In genomic region chr9:36818242-36818938, GRCh38 we compare ENCODE assay signal across 10 cellular contexts.
DNase-seq lines count a peak whose midpoint lies in the region; ATAC-seq, FAIRE-seq and TF ChIP-seq lines count a peak whose summit lies in the region.
"Had no signal": no experiment of that assay in that cellular context is flagged by ENCODE, and none has a peak within 500 bp of the region (broad histone marks: within the 10 kb centered on the region; RNA-seq: fewer than 3 reads in every experiment).

No MANE protein-coding gene starts in this region.

- H3K27me3 Mint-ChIP-seq in activated T-helper 1 cell treated with anti-CD3 and anti-CD28 coated beads, Interleukin-12 subunit alpha, Interleukin-12 subunit beta, Interleukin-2, Interleukin-4 antibody, amounts not matched to agents 30 ng/mL and 10 ng/mL and 1 ng/mL, durations not matched to agents 14 hours and 24 hours and 36 hours (ENCODE audit: insufficient read depth), result peaks cover 13% of the 10 kb centered on the region

- no peaks in the 10 kb centered on the region for H3K9me3 Mint-ChIP-seq in activated T-helper 1 cell treated with anti-CD3 and anti-CD28 coated beads, Interleukin-12 subunit alpha, Interleukin-12 subunit beta, Interleukin-2, Interleukin-4 antibody, amounts not matched to agents 30 ng/mL and 10 ng/mL and 1 ng/mL, durations not matched to agents 14 hours and 24 hours and 36 hours

- H3K4me1 Mint-ChIP-seq in activated T-helper 1 cell treated with anti-CD3 and anti-CD28 coated beads, Interleukin-12 subunit alpha, Interleukin-12 subunit beta, Interleukin-2, Interleukin-4 antibody, amounts not matched to agents 30 ng/mL and 10 ng/mL and 1 ng/mL, durations not matched to agents 14 hours and 24 hours and 36 hours (ENCODE audit: low read depth), result no peaks in the 10 kb centered on the region

- ATAC-seq in SK-N-SH treated with all-trans-retinoic acid at 6 μM for 48 hours, result no peak

- H3K4me1 ChIP-seq in mucosa of stomach (ENCODE audit: control insufficient read depth, insufficient read depth, low read length) (peaks cover 8% of the 10 kb centered on the region), tibial artery (peaks cover 0 to 19% (median 13%) of the 10 kb centered on the region in 4 donors)

- no peak for FAIRE-seq in HTR-8/SVneo (lab: Jason Lieb, UNC)

- H3K27ac Mint-ChIP-seq in activated T-helper 1 cell treated with anti-CD3 and anti-CD28 coated beads, Interleukin-12 subunit alpha, Interleukin-12 subunit beta, Interleukin-2, Interleukin-4 antibody, amounts not matched to agents 30 ng/mL and 10 ng/mL and 1 ng/mL, durations not matched to agents 14 hours and 24 hours and 36 hours, result no peak overlapping the region

- H3K27ac ChIP-seq in tibial artery, result no peak overlapping the region

- H3K27me3 ChIP-seq in mucosa of stomach (ENCODE audit: control insufficient read depth, insufficient read depth, low read length) (peaks cover 48% of the 10 kb centered on the region), tibial artery (peaks cover 0 to 64% of the 10 kb centered on the region in 2 donors)

- H3K36me3 ChIP-seq in mucosa of stomach (ENCODE audit: control insufficient read depth, insufficient read depth, low read length) (no peaks in the 10 kb centered on the region), tibial artery (no peaks in the 10 kb centered on the region)

- peak; percentile 8 for TF ChIP-seq CTCF in epithelial cell of proximal tubule (conservative IDR thresholded peaks at IDR 0.05; ENCODE audit: low read depth, low read length)
- no peak for TF ChIP-seq CTCF in tibial artery (IDR thresholded peaks at IDR 0.05)

- peak; percentile 32 to 49 for DNase-seq in NCI-H524 (lab: John Stamatoyannopoulos, UW)
- DNase-seq in NCI-H524 treated with DMSO at 0.1 percent for 48 hours (lab: John Stamatoyannopoulos, UW), result no peak
- no peak for DNase-seq in epithelial cell of proximal tubule (ENCODE audit: low read depth)
- DNase-seq in tibial artery, result no peak
- DNase-seq in activated T-helper 1 cell treated with anti-CD3 and anti-CD28 coated beads, Interleukin-12 subunit alpha, Interleukin-12 subunit beta, Interleukin-2, Interleukin-4 antibody, amounts not matched to agents 30 ng/mL and 10 ng/mL and 1 ng/mL, durations not matched to agents 14 hours and 24 hours and 36 hours (ENCODE audit: low spot score), result no peak
- no peak for DNase-seq in HTR-8/SVneo (ENCODE audit: insufficient read length, low spot score)
- DNase-seq: activated naive CD4-positive, alpha-beta T cell; NCI-H446 treated with DMSO at 0.1 percent for 48 hours had no signal

- intact Hi-C loops in tibial artery (cut with DNase I; ENCODE audit: low total_unique reads), result no loop called here
- intact Hi-C loops in activated T-helper 1 cell treated with anti-CD3 and anti-CD28 coated beads, Interleukin-12 subunit alpha, Interleukin-12 subunit beta, Interleukin-2, Interleukin-4 antibody, amounts not matched to agents 30 ng/mL and 10 ng/mL and 1 ng/mL, durations not matched to agents 14 hours and 24 hours and 36 hours (cut with micrococcal nuclease), result no loop called here

- no peak overlapping the region for H3K4me3 Mint-ChIP-seq in activated T-helper 1 cell treated with anti-CD3 and anti-CD28 coated beads, Interleukin-12 subunit alpha, Interleukin-12 subunit beta, Interleukin-2, Interleukin-4 antibody, amounts not matched to agents 30 ng/mL and 10 ng/mL and 1 ng/mL, durations not matched to agents 14 hours and 24 hours and 36 hours

- H3K4me3 ChIP-seq in epithelial cell of proximal tubule (ENCODE audit: low read depth, low read length) (no peak overlapping the region), mucosa of stomach (ENCODE audit: low read length) (peak overlapping the region; percentile 19), tibial artery (peak overlapping the region; percentile 15 to 36)

- H3K9me3 ChIP-seq in mucosa of stomach (ENCODE audit: control insufficient read depth, low read length), result no peaks in the 10 kb centered on the region
- H3K9me3 ChIP-seq in tibial artery, result no peaks in the 10 kb centered on the region

- H3K9ac ChIP-seq in mucosa of stomach (ENCODE audit: low read length), result peak overlapping the region; percentile 13

- H3K36me3 Mint-ChIP-seq in activated T-helper 1 cell treated with anti-CD3 and anti-CD28 coated beads, Interleukin-12 subunit alpha, Interleukin-12 subunit beta, Interleukin-2, Interleukin-4 antibody, amounts not matched to agents 30 ng/mL and 10 ng/mL and 1 ng/mL, durations not matched to agents 14 hours and 24 hours and 36 hours (ENCODE audit: low read depth), result no peaks in the 10 kb centered on the region

TF ChIP-seq in SK-N-SH treated with all-trans-retinoic acid at 6 μM for 48 hours, 23 proteins besides CTCF, POLR2A, EP300 and RAD21 (continues in another document):
- TF ChIP-seq ZNF565 (CRISPR knock-in tag; conservative IDR thresholded peaks at IDR 0.05; ENCODE audit: low read depth) (no peak), TOX (CRISPR knock-in tag; IDR thresholded peaks at IDR 0.05; ENCODE audit: borderline replicate concordance) (no peak), TSHZ2 (CRISPR knock-in tag; IDR thresholded peaks at IDR 0.05) (no peak), BACH2 (CRISPR knock-in tag; IDR thresholded peaks at IDR 0.05; ENCODE audit: borderline replicate concordance) (no peak), ESRRG (CRISPR knock-in tag; IDR thresholded peaks at IDR 0.05) (no peak), ZC3H10 (CRISPR knock-in tag; IDR thresholded peaks at IDR 0.05) (no peak), CSRNP3 (CRISPR knock-in tag; IDR thresholded peaks at IDR 0.05) (no peak), PATZ1 (CRISPR knock-in tag; IDR thresholded peaks at IDR 0.05; ENCODE audit: borderline replicate concordance) (no peak), ZNF8 (CRISPR knock-in tag; IDR thresholded peaks at IDR 0.05) (no peak), POU6F1 (CRISPR knock-in tag; IDR thresholded peaks at IDR 0.05; ENCODE audit: borderline replicate concordance, low read depth) (no peak)

Comparison
In these comparisons a context has a peak if more than half of its experiments do, and no peak if none do; other contexts are left out.
1. DNase-seq: peak in NCI-H524 (2 of 2); none in NCI-H524 treated with DMSO at 0.1 percent for 48 hours (single experiment), epithelial cell of proximal tubule (single experiment), tibial artery (0 of 2), activated T-helper 1 cell treated with anti-CD3 and anti-CD28 coated beads, Interleukin-12 subunit alpha, Interleukin-12 subunit beta, Interleukin-2, Interleukin-4 antibody, amounts not matched to agents 30 ng/mL and 10 ng/mL and 1 ng/mL, durations not matched to agents 14 hours and 24 hours and 36 hours (single experiment) and HTR-8/SVneo (single experiment).